1 cellular context compared by ENCODE assay signal in the genomic region with DNA sequence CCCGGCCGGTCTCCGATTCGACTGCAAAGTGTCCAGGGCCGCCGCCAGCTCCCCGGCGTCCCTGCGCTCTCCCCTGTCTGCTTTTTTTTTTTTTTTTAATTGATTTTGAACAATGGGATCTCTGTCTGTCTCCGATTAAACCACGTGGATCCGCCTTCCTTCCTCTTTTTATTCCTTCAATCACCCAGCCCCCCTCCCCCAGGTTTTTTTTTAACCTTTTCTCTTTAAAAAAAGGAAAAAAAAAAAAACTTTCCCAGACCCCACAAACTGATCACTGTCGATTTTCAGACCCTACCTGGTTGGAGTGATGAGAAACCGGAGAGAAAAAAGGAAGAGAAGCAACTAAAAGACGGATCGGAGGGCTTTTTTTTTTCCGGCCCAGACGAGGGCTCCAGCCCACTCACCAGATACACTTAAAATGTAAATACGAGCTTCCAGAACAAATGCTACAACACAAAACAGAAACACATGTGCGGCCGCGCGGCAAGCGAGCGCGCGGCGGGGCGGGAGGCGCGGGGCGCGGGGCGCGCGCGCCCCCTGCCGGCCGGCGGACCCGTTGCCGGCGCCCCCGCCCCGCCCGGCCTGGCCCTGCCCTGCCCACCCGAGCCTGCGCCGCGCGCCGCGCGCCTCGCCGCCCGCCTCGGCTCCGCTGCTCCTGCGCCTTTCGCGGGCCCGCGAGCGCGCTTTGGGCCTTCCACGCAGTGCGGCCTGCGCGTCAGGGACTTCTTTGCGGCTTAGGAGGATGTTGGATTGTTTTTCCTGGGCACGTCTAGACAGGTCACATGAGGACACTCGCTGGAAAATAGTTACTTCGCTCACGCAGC.
A peak's percentile ranks its signal among the peaks of the same experiment; 100 is the strongest.
TF ChIP-seq lines count a peak whose summit lies in the region.

Gene RCC2 (minus strand): TSS at position 428 of the 824 bp plus-strand sequence. CDS start 1,163 bp downstream, outside the sequence.

TF ChIP-seq in HepG2, 621 proteins besides CTCF, POLR2A, EP300 and RAD21 (continued from another document):
- no peak for TF ChIP-seq ZNF512 (CRISPR knock-in tag; IDR thresholded peaks at IDR 0.05)
- no peak for TF ChIP-seq ZNF740 (CRISPR knock-in tag; IDR thresholded peaks at IDR 0.05)
- TF ChIP-seq ZNF652 (CRISPR knock-in tag; IDR thresholded peaks at IDR 0.05; ENCODE audit: borderline replicate concordance, low read depth) = no peak
- TF ChIP-seq NFE2L1 (CRISPR knock-in tag; IDR thresholded peaks at IDR 0.05; ENCODE audit: borderline replicate concordance) = no peak
- no peak for TF ChIP-seq RCOR2 (CRISPR knock-in tag; IDR thresholded peaks at IDR 0.05)
- TF ChIP-seq POLR2AphosphoS5 (IDR thresholded peaks at IDR 0.05; ENCODE audit: low read depth, low read length) = peak; percentile 71
- TF ChIP-seq E2F1 (CRISPR knock-in tag; IDR thresholded peaks at IDR 0.05) = 0 out of 2 replicates have a peak, but pooled peaks have one; percentile 24
- no peak for TF ChIP-seq HES4 (CRISPR knock-in tag; IDR thresholded peaks at IDR 0.05; ENCODE audit: borderline replicate concordance)
- TF ChIP-seq RNF2 (conservative IDR thresholded peaks at IDR 0.05; ENCODE audit: low read depth) = 0 out of 2 replicates have a peak, but pooled peaks have one; percentile 25
- no peak for TF ChIP-seq HDAC2 (CRISPR knock-in tag; IDR thresholded peaks at IDR 0.05)
- no peak for TF ChIP-seq ZNF772 (CRISPR knock-in tag; IDR thresholded peaks at IDR 0.05)
- TF ChIP-seq ZNF12 (CRISPR knock-in tag; IDR thresholded peaks at IDR 0.05) = no peak
- TF ChIP-seq EZH2 (conservative IDR thresholded peaks at IDR 0.05; ENCODE audit: low read depth, low read length) = no peak
- TF ChIP-seq THAP8 (CRISPR knock-in tag; IDR thresholded peaks at IDR 0.05; ENCODE audit: borderline replicate concordance) = no peak
